In genomic region chr7:151157645-151158329, GRCh38 we compare ENCODE assay signal across 23 cellular contexts. TPM values are rescaled to one million over a fixed set of nuclear protein-coding genes. Genes with fewer than 3 reads are reported as not detected.
DNase-seq lines count a peak whose midpoint lies in the region; ATAC-seq, FAIRE-seq and TF ChIP-seq lines count a peak whose summit lies in the region.
"Had no signal": no experiment of that assay in that cellular context is flagged by ENCODE, and none has a peak within 500 bp of the region (broad histone marks: within the 10 kb centered on the region; RNA-seq: fewer than 3 reads in every experiment).

No MANE protein-coding gene starts in this region.

- H3F3A ChIP-seq in Loucy (ENCODE audit: low read depth): no peaks in the 10 kb centered on the region

- H3K27me3 Mint-ChIP-seq in astrocyte (ENCODE audit: low read depth, unreplicated experiment): peaks cover 32% of the 10 kb centered on the region

- H4K20me1 ChIP-seq in Loucy (ENCODE audit: insufficient read depth, low read length, poor library complexity, severe bottlenecking) (no peaks in the 10 kb centered on the region), astrocyte (ENCODE audit: insufficient read depth, low read length) (no peaks in the 10 kb centered on the region), OCI-LY7 (ENCODE audit: insufficient read depth, low read length) (no peaks in the 10 kb centered on the region)

- H3K4me3 ChIP-seq in Loucy (ENCODE audit: low read length, poor library complexity, severe bottlenecking): no peak overlapping the region
- H3K4me3 ChIP-seq in astrocyte (ENCODE audit: insufficient read depth, low read depth, low read length): no peak overlapping the region
- no peak overlapping the region for H3K4me3 ChIP-seq in OCI-LY7 (ENCODE audit: low read depth, low read length, poor library complexity, severe bottlenecking)
- H3K4me3 ChIP-seq in kidney (ENCODE audit: low read length in 2 of 2): no peak overlapping the region
- H3K4me3 ChIP-seq: colonic mucosa, thyroid gland had no signal

- H3K4me1 ChIP-seq in Loucy (ENCODE audit: insufficient read depth, low read length, poor library complexity, severe bottlenecking) (no peaks in the 10 kb centered on the region), astrocyte (ENCODE audit: insufficient read depth, low read length) (no peaks in the 10 kb centered on the region), OCI-LY7 (ENCODE audit: insufficient read depth, low read length, poor library complexity, severe bottlenecking) (no peaks in the 10 kb centered on the region), kidney (ENCODE audit: control insufficient read depth in 1 of 2, insufficient read depth in 1 of 2, low read depth in 1 of 2, low read length in 2 of 2) (no peaks in the 10 kb centered on the region)
- H3K4me1 ChIP-seq: BE2C, colonic mucosa, thyroid gland had no signal

- BruUV-seq in OCI-LY7 (replicated peaks; lab: Mats Ljungman, UMichigan): no TSS peak

- no peak overlapping the region for H3K27ac Mint-ChIP-seq in astrocyte (ENCODE audit: unreplicated experiment)
- H3K27ac Mint-ChIP-seq: activated CD8-positive, alpha-beta memory T cell treated with anti-CD3 and anti-CD28 coated beads, Interleukin-2, amount 10 ng/mL, durations not matched to agents 7 days and 5 days; memory B cell; nephron progenitor cell; stimulated activated effector memory CD8-positive, alpha-beta T cell treated with anti-CD3 and anti-CD28 coated beads, Interleukin-12 subunit alpha, Interleukin-12 subunit beta, amount 100 ng/mL, for 72 hours had no signal

- H3K9me3 ChIP-seq in Loucy (ENCODE audit: insufficient read depth, low read depth, low read length) (no peaks in the 10 kb centered on the region), astrocyte (ENCODE audit: insufficient read depth, low read depth, low read length) (no peaks in the 10 kb centered on the region), OCI-LY7 (ENCODE audit: low read length) (no peaks in the 10 kb centered on the region), kidney (ENCODE audit: control insufficient read depth in 1 of 2, low read length in 2 of 2) (no peaks in the 10 kb centered on the region)
- H3K9me3 ChIP-seq: BE2C, colonic mucosa, thyroid gland had no signal

- H3K4me2 ChIP-seq in Loucy (ENCODE audit: low read depth, low read length, poor library complexity, severe bottlenecking) (no peak overlapping the region), astrocyte (ENCODE audit: low read length) (peak overlapping the region; percentile 22), OCI-LY7 (ENCODE audit: low read length) (no peak overlapping the region)

- H3K79me2 ChIP-seq in Loucy (ENCODE audit: insufficient read depth, low read length) (no peaks in the 10 kb centered on the region), astrocyte (ENCODE audit: insufficient read depth, low read length) (no peaks in the 10 kb centered on the region), OCI-LY7 (ENCODE audit: insufficient read depth, low read depth, low read length) (no peaks in the 10 kb centered on the region)

- H3K9ac ChIP-seq in Loucy (ENCODE audit: low read depth, low read length, poor library complexity, severe bottlenecking) (no peak overlapping the region), astrocyte (ENCODE audit: low read length) (no peak overlapping the region), kidney (ENCODE audit: low read length in 2 of 2) (no peak overlapping the region)

- DNase-seq in ELR (ENCODE audit: low read depth): peak; percentile 51
- DNase-seq in astrocyte (ENCODE audit: low read depth): peak; percentile 7
- peak; percentile 53 for DNase-seq in kidney tubule cell (ENCODE audit: low spot score)
- no peak for DNase-seq in OCI-LY7 (ENCODE audit: low spot score)
- no peak for DNase-seq in kidney
- DNase-seq in DMS153 (lab: John Stamatoyannopoulos, UW): no peak
- DNase-seq: activated CD8-positive, alpha-beta memory T cell treated with anti-CD3 and anti-CD28 coated beads, Interleukin-2, amount 10 ng/mL, durations not matched to agents 7 days and 5 days; BE2C; colonic mucosa; MM.1S; NCI-H1694 treated with DMSO at 0.1 percent for 48 hours; NCI-H446; nephron progenitor cell; T1000; thyroid gland had no signal

- H3K27me3 ChIP-seq in Loucy (ENCODE audit: insufficient read depth, low read length, poor library complexity, severe bottlenecking): no peaks in the 10 kb centered on the region
- peaks cover 31% of the 10 kb centered on the region for H3K27me3 ChIP-seq in astrocyte (ENCODE audit: insufficient read depth, low read length)
- H3K27me3 ChIP-seq: colonic mucosa, thyroid gland had no signal

- H3K36me3 ChIP-seq in Loucy (ENCODE audit: insufficient read depth, low read length) (no peaks in the 10 kb centered on the region), astrocyte (ENCODE audit: insufficient read depth, low read length) (no peaks in the 10 kb centered on the region), OCI-LY7 (ENCODE audit: insufficient read depth, low read length) (no peaks in the 10 kb centered on the region), kidney (ENCODE audit: control insufficient read depth in 1 of 2, insufficient read depth in 2 of 2, low read length in 2 of 2) (no peaks in the 10 kb centered on the region)
- H3K36me3 ChIP-seq: BE2C, colonic mucosa, thyroid gland had no signal

- H3K36me3 Mint-ChIP-seq in astrocyte (ENCODE audit: low read depth, unreplicated experiment): no peaks in the 10 kb centered on the region
- H3K36me3 Mint-ChIP-seq: activated CD8-positive, alpha-beta memory T cell treated with anti-CD3 and anti-CD28 coated beads, Interleukin-2, amount 10 ng/mL, durations not matched to agents 7 days and 5 days; memory B cell; stimulated activated effector memory CD8-positive, alpha-beta T cell treated with anti-CD3 and anti-CD28 coated beads, Interleukin-12 subunit alpha, Interleukin-12 subunit beta, amount 100 ng/mL, for 72 hours had no signal

- CTCF ChIA-PET in OCI-LY7 (lab: Charles Lee; ENCODE audit: unreplicated experiment): no interaction called here

- TF ChIP-seq CTCF in Loucy (conservative IDR thresholded peaks at IDR 0.05; ENCODE audit: low read length) (no peak), astrocyte (IDR thresholded peaks at IDR 0.05; ENCODE audit: insufficient read depth, low read depth, low read length) (no peak), OCI-LY7 (conservative IDR thresholded peaks at IDR 0.05; ENCODE audit: low read length) (no peak), kidney (IDR thresholded peaks at IDR 0.05; ENCODE audit: borderline replicate concordance, extremely low read depth, insufficient read depth) (no peak)

- ATAC-seq in GM21423 (IDR thresholded peaks at IDR 0.05; ENCODE audit: unreplicated experiment): no peak
- ATAC-seq: activated CD8-positive, alpha-beta memory T cell treated with anti-CD3 and anti-CD28 coated beads, Interleukin-2, amount 10 ng/mL, durations not matched to agents 7 days and 5 days; stimulated activated effector memory CD8-positive, alpha-beta T cell treated with anti-CD3 and anti-CD28 coated beads, Interleukin-12 subunit alpha, Interleukin-12 subunit beta, amount 100 ng/mL, for 72 hours had no signal

- H3K4me1 Mint-ChIP-seq in astrocyte (ENCODE audit: low read depth, unreplicated experiment): peaks cover 3% of the 10 kb centered on the region
- H3K4me1 Mint-ChIP-seq: activated CD8-positive, alpha-beta memory T cell treated with anti-CD3 and anti-CD28 coated beads, Interleukin-2, amount 10 ng/mL, durations not matched to agents 7 days and 5 days; memory B cell; nephron progenitor cell; stimulated activated effector memory CD8-positive, alpha-beta T cell treated with anti-CD3 and anti-CD28 coated beads, Interleukin-12 subunit alpha, Interleukin-12 subunit beta, amount 100 ng/mL, for 72 hours had no signal

- H3K9me3 Mint-ChIP-seq in astrocyte (ENCODE audit: unreplicated experiment): no peaks in the 10 kb centered on the region
- H3K9me3 Mint-ChIP-seq: memory B cell; nephron progenitor cell; stimulated activated effector memory CD8-positive, alpha-beta T cell treated with anti-CD3 and anti-CD28 coated beads, Interleukin-12 subunit alpha, Interleukin-12 subunit beta, amount 100 ng/mL, for 72 hours had no signal

- H3K27ac ChIP-seq in astrocyte (ENCODE audit: low read depth, low read length) (no peak overlapping the region), OCI-LY7 (ENCODE audit: low read depth, low read length, poor library complexity, severe bottlenecking) (no peak overlapping the region), kidney (ENCODE audit: low read depth in 2 of 2, low read length in 2 of 2) (no peak overlapping the region)
- H3K27ac ChIP-seq: colonic mucosa, thyroid gland had no signal

- no peak for FAIRE-seq in astrocyte (lab: Jason Lieb, UNC)
- FAIRE-seq in kidney (lab: Jason Lieb, UNC): no peak
- FAIRE-seq: D721Med had no signal

- H3K9me2 ChIP-seq in Loucy (replicated peaks; ENCODE audit: low read depth, low read length) (no peaks in the 10 kb centered on the region), OCI-LY7 (ENCODE audit: insufficient read depth, low read length) (no peaks in the 10 kb centered on the region)

- intact Hi-C loops in OCI-LY7 (cut with micrococcal nuclease; ENCODE audit: unreplicated experiment) (loop anchor here (10.0 kb wide), 1 partner anchor 63 kb away; no protein-coding TSS in a partner anchor), kidney (cut with DNase I) (no loop called here)

- peak overlapping the region; percentile 73 for H2AFZ ChIP-seq in Loucy (ENCODE audit: low read length)
- no peak overlapping the region for H2AFZ ChIP-seq in astrocyte (ENCODE audit: low read depth, low read length)
- no peak overlapping the region for H2AFZ ChIP-seq in OCI-LY7 (ENCODE audit: low read length)

- POLR2A ChIA-PET in OCI-LY7 (lab: Charles Lee): no interaction called here

- no peak overlapping the region for H3K4me3 Mint-ChIP-seq in astrocyte (ENCODE audit: unreplicated experiment)
- H3K4me3 Mint-ChIP-seq: activated CD8-positive, alpha-beta memory T cell treated with anti-CD3 and anti-CD28 coated beads, Interleukin-2, amount 10 ng/mL, durations not matched to agents 7 days and 5 days; memory B cell; nephron progenitor cell; stimulated activated effector memory CD8-positive, alpha-beta T cell treated with anti-CD3 and anti-CD28 coated beads, Interleukin-12 subunit alpha, Interleukin-12 subunit beta, amount 100 ng/mL, for 72 hours had no signal

RNA-seq across cellular contexts. Expression of gene GBX1, which starts 9.7 kb away (rescaled TPM):
- total RNA-seq in astrocyte: not detected in 2 replicates
- not detected in 2 replicates for total RNA-seq in OCI-LY7 (2014; rRNA removed; shearing (Covaris generic))
- not detected in 2 replicates for total RNA-seq in OCI-LY7 (2022)
- not detected for total RNA-seq in kidney
- polyA plus RNA-seq in kidney (ENCODE audit: insufficient read depth, low read depth, low replicate concordance): not detected
- total RNA-seq: activated CD8-positive, alpha-beta memory T cell treated with anti-CD3 and anti-CD28 coated beads, Interleukin-2, amount 10 ng/mL, durations not matched to agents 7 days and 5 days; colonic mucosa; epithelial cell of proximal tubule; glomerular endothelial cell; SK-MEL-5; thyroid gland had no signal

RNA-seq across cellular contexts. Expression of gene ASB10, which starts 29.3 kb away (rescaled TPM):
- not detected in 2 replicates for total RNA-seq in astrocyte
- not detected in 2 replicates for total RNA-seq in OCI-LY7 (2014; rRNA removed; shearing (Covaris generic))
- total RNA-seq in OCI-LY7 (2022): not detected in 2 replicates
- not detected for total RNA-seq in kidney
- polyA plus RNA-seq in kidney (ENCODE audit: insufficient read depth, low read depth, low replicate concordance): 0.22 TPM
- total RNA-seq: activated CD8-positive, alpha-beta memory T cell treated with anti-CD3 and anti-CD28 coated beads, Interleukin-2, amount 10 ng/mL, durations not matched to agents 7 days and 5 days; colonic mucosa; epithelial cell of proximal tubule; glomerular endothelial cell; SK-MEL-5; thyroid gland had no signal

RNA-seq across cellular contexts. Expression of gene H2BK1, which starts 52.5 kb away (rescaled TPM):
- total RNA-seq in astrocyte (not detected in 2 replicates), OCI-LY7 (2022) (not detected in 2 replicates), kidney (not detected)
- 1.3 TPM in 1 of 2 replicates, not detected in the other for total RNA-seq in OCI-LY7 (2014; rRNA removed; shearing (Covaris generic))
- not detected for polyA plus RNA-seq in kidney (ENCODE audit: insufficient read depth, low read depth, low replicate concordance)
- total RNA-seq: activated CD8-positive, alpha-beta memory T cell treated with anti-CD3 and anti-CD28 coated beads, Interleukin-2, amount 10 ng/mL, durations not matched to agents 7 days and 5 days; colonic mucosa; epithelial cell of proximal tubule; glomerular endothelial cell; SK-MEL-5; thyroid gland had no signal

Comparison
In these comparisons a context has a peak if more than half of its experiments do, and no peak if none do; other contexts are left out.
1. DNase-seq: peak in ELR (single experiment), astrocyte (single experiment) and kidney tubule cell (single experiment); none in OCI-LY7 (single experiment), kidney (single experiment) and DMS153 (single experiment).